ENCODE assay signal across 26 cellular contexts in genomic region chr12:130357241-130357640, GRCh38.
A peak's percentile ranks its signal among the peaks of the same experiment; 100 is the strongest.
DNase-seq lines count a peak whose midpoint lies in the region; ATAC-seq and TF ChIP-seq lines count a peak whose summit lies in the region.
"Had no signal": no experiment of that assay in that cellular context is flagged by ENCODE, and none has a peak within 500 bp of the region (broad histone marks: within the 10 kb centered on the region; RNA-seq: fewer than 3 reads in every experiment).

No MANE protein-coding gene starts in this region.

- POLR2A ChIA-PET in GM10248 (lab: Yijun Ruan, JAX): no interaction called here

- CTCF ChIA-PET in GM10248 (lab: Yijun Ruan, JAX): no interaction called here

- ATAC-seq in GM18519 (IDR thresholded peaks at IDR 0.05; ENCODE audit: low FRiP score, unreplicated experiment): no peak
- ATAC-seq: activated CD8-positive, alpha-beta T cell treated with anti-CD3 and anti-CD28 coated beads, Interleukin-2, amount 10 ng/mL, durations not matched to agents 7 days and 5 days; HepG2; stimulated activated memory B cell treated with anti-CD40 and anti-IgM and Interleukin-4, amounts not matched to agents 10 μg/mL and 1 μg/mL and 100 μg/mL, for 72 hours had no signal

- TF ChIP-seq CTCF in GM10248 (IDR thresholded peaks at IDR 0.05; ENCODE audit: control extremely low read depth, extremely low read depth, low read depth, missing control alignments): no peak

- DNase-seq in DMS53 treated with DMSO at 0.1 percent for 48 hours (lab: John Stamatoyannopoulos, UW; ENCODE audit: unreplicated experiment) (peak; percentile 94), NCI-H2029 treated with DMSO at 0.1 percent for 48 hours (lab: John Stamatoyannopoulos, UW) (peak; percentile 88), NCI-H510A treated with DMSO at 0.1 percent for 48 hours (lab: John Stamatoyannopoulos, UW) (peak; percentile 96), left kidney (ENCODE audit: low read depth, low spot score) (peak; percentile 58), AG20443 (ENCODE audit: low spot score) (no peak), GM10248 (ENCODE audit: extremely low spot score) (no peak), KG1 (lab: John Stamatoyannopoulos, UW) (no peak)
- DNase-seq: activated CD4-positive, alpha-beta T cell treated with anti-CD3 and anti-CD28 coated beads for 1 hour; activated CD8-positive, alpha-beta T cell treated with anti-CD3 and anti-CD28 coated beads, Interleukin-2, amount 10 ng/mL, durations not matched to agents 7 days and 5 days; activated naive CD4-positive, alpha-beta T cell treated with anti-CD3 and anti-CD28 coated beads, Interleukin-2, amount 50 U/mL, for 16 hours; cerebellar nuclear complex; dermis blood vessel endothelial cell; EL; immature natural killer cell; Kasumi-1; left ventricle myocardium inferior; mesendoderm; MV-4-11; NCI-H1694; NCI-H524 treated with DMSO at 0.1 percent for 48 hours; SIG-M5; stimulated activated CD4-positive, alpha-beta T cell treated with anti-CD3 and anti-CD28 coated beads, Interleukin-15, amount 100 ng/mL, for 24 hours; substantia nigra had no signal

Comparison
In these comparisons a context has a peak if more than half of its experiments do, and no peak if none do; other contexts are left out.
1. DNase-seq: peak in DMS53 treated with DMSO at 0.1 percent for 48 hours (single experiment), NCI-H2029 treated with DMSO at 0.1 percent for 48 hours (single experiment), NCI-H510A treated with DMSO at 0.1 percent for 48 hours (single experiment) and left kidney (single experiment); none in AG20443 (single experiment), GM10248 (single experiment) and KG1 (single experiment).